ENCODE assay signal across 22 cellular contexts in the genomic region with DNA sequence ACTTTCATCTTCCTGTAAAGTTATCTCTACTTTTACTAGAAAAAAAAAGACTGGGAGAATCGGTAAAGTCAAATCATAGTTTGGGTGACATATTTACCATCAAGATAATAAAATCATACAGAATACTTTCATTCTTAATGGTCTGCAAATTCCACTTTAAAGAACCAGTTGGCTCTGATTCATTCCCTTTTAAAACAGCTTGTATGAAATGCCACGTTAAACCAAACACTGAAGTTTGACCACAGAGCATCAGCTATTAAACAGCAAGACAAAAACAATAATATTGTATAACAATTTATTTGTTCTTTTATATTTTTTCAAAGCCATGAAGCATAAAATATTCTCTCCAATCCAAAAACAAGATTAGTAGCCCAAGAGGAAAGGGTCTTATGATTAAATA.
DNase-seq lines count a peak whose midpoint lies in the region; ATAC-seq, FAIRE-seq and TF ChIP-seq lines count a peak whose summit lies in the region.
"Had no signal": no experiment of that assay in that cellular context is flagged by ENCODE, and none has a peak within 500 bp of the region (broad histone marks: within the 10 kb centered on the region; RNA-seq: fewer than 3 reads in every experiment).

No MANE protein-coding gene starts in this region.

- H3K27ac ChIP-seq in osteoblast (ENCODE audit: low read depth, low read length) = peak overlapping the region; percentile 94
- H3K27ac ChIP-seq: BLaER1 treated with 17β-estradiol and CSF1 and Interleukin-3, amounts not matched to agents 10 nM and 100 nM; SJCRH30 had no signal

- H3K4me1 ChIP-seq in osteoblast (ENCODE audit: insufficient read depth, low read length) = peaks cover 80% of the 10 kb centered on the region
- H3K4me1 ChIP-seq: BLaER1 treated with 17β-estradiol and CSF1 and Interleukin-3, amounts not matched to agents 10 nM and 100 nM; SJCRH30 had no signal

- H3K36me3 ChIP-seq in osteoblast (ENCODE audit: insufficient read depth, low read length) = peaks cover 24% of the 10 kb centered on the region
- H3K36me3 ChIP-seq: BLaER1 treated with 17β-estradiol and CSF1 and Interleukin-3, amounts not matched to agents 10 nM and 100 nM; SJCRH30 had no signal

- no peaks in the 10 kb centered on the region for H3K27me3 ChIP-seq in osteoblast (ENCODE audit: insufficient read depth, low read length)
- H3K27me3 ChIP-seq: BLaER1 treated with 17β-estradiol and CSF1 and Interleukin-3, amounts not matched to agents 10 nM and 100 nM; SJCRH30 had no signal

- no peak for ATAC-seq in GM21515 (IDR thresholded peaks at IDR 0.05; ENCODE audit: unreplicated experiment)
- ATAC-seq in HG03196 (IDR thresholded peaks at IDR 0.05; ENCODE audit: unreplicated experiment) = no peak
- ATAC-seq: PC-3 had no signal

- H2AFZ ChIP-seq in osteoblast (ENCODE audit: low read length) = no peak overlapping the region

- DNase-seq in AG10803 (ENCODE audit: low read depth) = peak; percentile 49
- DNase-seq in M059J (ENCODE audit: low read depth) = peak; percentile 38
- DNase-seq in osteoblast (ENCODE audit: insufficient read length, low spot score, missing footprints) = no peak
- DNase-seq in NOMO-1 treated with dmso at 0.1 percent for 144 hours (lab: John Stamatoyannopoulos, UW; ENCODE audit: unreplicated experiment) = no peak
- DNase-seq in NCI-H82 (lab: John Stamatoyannopoulos, UW) = no peak
- DNase-seq: 8988T; CD8-positive, alpha-beta memory T cell; DMS79 treated with DMSO at 0.1 percent for 48 hours; GF-D8; MV-4-11; NCI-H1417; NCI-H187 treated with DMSO at 0.1 percent for 48 hours; NCI-H446; NCI-H69; PC-3; SJCRH30 had no signal

- H4K20me1 ChIP-seq in osteoblast (ENCODE audit: insufficient read depth, low read length) = peaks cover 12% of the 10 kb centered on the region
- H4K20me1 ChIP-seq: BLaER1 treated with 17β-estradiol and CSF1 and Interleukin-3, amounts not matched to agents 10 nM and 100 nM had no signal

- H3K9me3 ChIP-seq in osteoblast (ENCODE audit: low read depth, low read length) = no peaks in the 10 kb centered on the region
- H3K9me3 ChIP-seq: BLaER1 treated with 17β-estradiol and CSF1 and Interleukin-3, amounts not matched to agents 10 nM and 100 nM; SJCRH30 had no signal

- H3K4me2 ChIP-seq in osteoblast (ENCODE audit: insufficient read depth, low read length) = no peak overlapping the region
- H3K4me2 ChIP-seq: BLaER1 treated with 17β-estradiol and CSF1 and Interleukin-3, amounts not matched to agents 10 nM and 100 nM had no signal

- TF ChIP-seq CTCF in AG10803 (conservative IDR thresholded peaks at IDR 0.05; ENCODE audit: low read length) = no peak
- TF ChIP-seq CTCF in osteoblast (IDR thresholded peaks at IDR 0.05; ENCODE audit: extremely low read depth, low read depth, low read length) = no peak

- H3K4me3 ChIP-seq in AG10803 (ENCODE audit: low read length) = no peak overlapping the region
- H3K4me3 ChIP-seq in osteoblast (ENCODE audit: insufficient read depth, low read length) = no peak overlapping the region
- H3K4me3 ChIP-seq: BLaER1 treated with 17β-estradiol and CSF1 and Interleukin-3, amounts not matched to agents 10 nM and 100 nM; SJCRH30 had no signal

- FAIRE-seq in endometrium (lab: Jason Lieb, UNC) = peak; percentile 48
- FAIRE-seq: D721Med, H1 had no signal

- H3K79me2 ChIP-seq in osteoblast (ENCODE audit: insufficient read depth, low read length) = peaks cover 90% of the 10 kb centered on the region

Comparison
In these comparisons a context has a peak if more than half of its experiments do, and no peak if none do; other contexts are left out.
1. DNase-seq: peak in AG10803 (single experiment) and M059J (single experiment); none in osteoblast (single experiment), NOMO-1 treated with dmso at 0.1 percent for 144 hours (single experiment) and NCI-H82 (single experiment).